1 cellular context compared by ENCODE assay signal in genomic region chr6:169205176-169206160, GRCh38.
TF ChIP-seq lines count a peak whose summit lies in the region.

No MANE protein-coding gene starts in this region.

TF ChIP-seq in IMR-90, 13 proteins besides CTCF, POLR2A, EP300 and RAD21:
- TF ChIP-seq MAFK (IDR thresholded peaks at IDR 0.05; ENCODE audit: low read depth, low read length): no peak
- no peak for TF ChIP-seq ELK1 (IDR thresholded peaks at IDR 0.05; ENCODE audit: borderline replicate concordance, low read depth, low read length)
- no peak for TF ChIP-seq FOS (IDR thresholded peaks at IDR 0.05; ENCODE audit: low read depth, low read length)
- no peak for TF ChIP-seq BHLHE40 (IDR thresholded peaks at IDR 0.05; ENCODE audit: low read depth, low read length)
- no peak for TF ChIP-seq CHD1 (IDR thresholded peaks at IDR 0.05; ENCODE audit: low read depth, low read length)
- no peak for TF ChIP-seq MAZ (IDR thresholded peaks at IDR 0.05; ENCODE audit: borderline replicate concordance, low read depth, low read length)
- TF ChIP-seq RFX5 (IDR thresholded peaks at IDR 0.05; ENCODE audit: low read depth, low read length): no peak
- TF ChIP-seq MXI1 (IDR thresholded peaks at IDR 0.05; ENCODE audit: borderline replicate concordance, low read depth, low read length): no peak
- TF ChIP-seq, protein P1, sequence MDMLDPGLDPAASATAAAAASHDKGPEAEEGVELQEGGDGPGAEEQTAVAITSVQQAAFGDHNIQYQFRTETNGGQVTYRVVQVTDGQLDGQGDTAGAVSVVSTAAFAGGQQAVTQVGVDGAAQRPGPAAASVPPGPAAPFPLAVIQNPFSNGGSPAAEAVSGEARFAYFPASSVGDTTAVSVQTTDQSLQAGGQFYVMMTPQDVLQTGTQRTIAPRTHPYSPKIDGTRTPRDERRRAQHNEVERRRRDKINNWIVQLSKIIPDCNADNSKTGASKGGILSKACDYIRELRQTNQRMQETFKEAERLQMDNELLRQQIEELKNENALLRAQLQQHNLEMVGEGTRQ (IDR thresholded peaks at IDR 0.05; ENCODE audit: low read depth, low read length): no peak
- TF ChIP-seq NFE2L2 (IDR thresholded peaks at IDR 0.05; ENCODE audit: low read depth, low read length): no peak
- no peak for TF ChIP-seq SMC3 (IDR thresholded peaks at IDR 0.05; ENCODE audit: low read depth, low read length)
- no peak for TF ChIP-seq RCOR1 (IDR thresholded peaks at IDR 0.05; ENCODE audit: insufficient replicate concordance, low read length)
- no peak for TF ChIP-seq CEBPB (IDR thresholded peaks at IDR 0.05; ENCODE audit: low read depth, low read length)
